In the genomic region with DNA sequence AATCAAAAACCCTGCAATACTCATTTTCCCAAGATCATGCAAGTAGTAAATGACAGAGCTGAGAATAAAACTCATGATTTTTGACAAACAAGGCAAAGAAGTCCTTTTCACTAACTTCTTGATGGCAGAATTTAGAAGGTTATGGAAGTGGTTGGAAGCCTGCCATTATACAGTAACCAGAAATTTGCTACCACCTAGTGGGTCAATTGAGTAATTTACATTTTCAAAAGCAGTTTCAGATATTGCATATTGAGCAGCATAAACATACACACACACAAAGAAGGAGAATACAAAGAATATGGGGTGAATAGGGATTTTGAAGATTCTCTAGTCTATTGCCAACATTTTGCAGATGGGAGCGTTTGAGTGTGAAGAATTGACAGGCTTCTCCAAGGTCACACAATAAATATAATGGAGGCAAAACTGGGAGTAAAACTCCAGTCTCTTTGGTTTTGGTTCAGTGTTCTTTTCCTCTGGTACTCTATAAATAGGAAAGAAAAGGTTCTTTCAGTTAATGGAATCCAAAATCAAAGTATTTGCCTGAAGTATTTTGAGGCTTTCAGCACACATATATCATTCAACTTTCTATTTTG, we compare ENCODE assay signal across 8 cellular contexts.
DNase-seq lines count a peak whose midpoint lies in the region; ATAC-seq and TF ChIP-seq lines count a peak whose summit lies in the region.

No MANE protein-coding gene starts in this region.

- no TSS peak for BruUV-seq in Panc1 (replicated peaks; lab: Mats Ljungman, UMichigan)

- H3K36me3 Mint-ChIP-seq in CD4-positive, alpha-beta T cell (ENCODE audit: low read depth), result no peaks in the 10 kb centered on the region
- no peaks in the 10 kb centered on the region for H3K36me3 Mint-ChIP-seq in activated T-cell treated with anti-CD3 and anti-CD28 coated beads, Interleukin-2, amount 50 U/mL, for 4 hours (ENCODE audit: insufficient read depth)

- H3K9me3 ChIP-seq in CD4-positive, alpha-beta T cell (ENCODE audit: control insufficient read depth, low read length), result no peaks in the 10 kb centered on the region
- H3K9me3 ChIP-seq in Panc1 (ENCODE audit: control insufficient read depth, insufficient read depth, low read depth, low read length), result no peaks in the 10 kb centered on the region

- no peak overlapping the region for H3K27ac ChIP-seq in CD4-positive, alpha-beta T cell (ENCODE audit: low read depth, low read length)
- no peak overlapping the region for H3K27ac ChIP-seq in Panc1 (ENCODE audit: low read length)

- H3K4me1 ChIP-seq in Panc1 (ENCODE audit: control insufficient read depth, insufficient read depth, low read length), result no peaks in the 10 kb centered on the region

- peak; percentile 63 for TF ChIP-seq CTCF in CD4-positive, alpha-beta T cell (IDR thresholded peaks at IDR 0.05)
- peak; percentile 36; the same call in 1 of the 2 replicates for TF ChIP-seq CTCF in Panc1 (IDR thresholded peaks at IDR 0.05)

- POLR2A ChIA-PET in CD4-positive, alpha-beta T cell (lab: Charles Lee), result no interaction called here
- POLR2A ChIA-PET in Panc1 (lab: Charles Lee), result no interaction called here

- H3K27me3 ChIP-seq in CD4-positive, alpha-beta T cell (ENCODE audit: control insufficient read depth, insufficient read depth, low read length), result no peaks in the 10 kb centered on the region
- H3K27me3 ChIP-seq in Panc1 (ENCODE audit: control insufficient read depth, insufficient read depth, low read length), result no peaks in the 10 kb centered on the region

- H3K4me3 ChIP-seq in Panc1 (ENCODE audit: low read depth in 2 of 2, low read length in 2 of 2), result no peak overlapping the region

- DNase-seq in CD4-positive, alpha-beta T cell, result no peak
- DNase-seq in HS-27A (ENCODE audit: low read depth) (peak; percentile 26), Panc1 (ENCODE audit: low read depth, low spot score) (peak; percentile 12), erythroblast (lab: John Stamatoyannopoulos, UW) (peak; percentile 21 to 46), pons (ENCODE audit: low spot score) (peak; percentile 59), NK-92 (lab: John Stamatoyannopoulos, UW; ENCODE audit: unreplicated experiment) (no peak)
- DNase-seq in activated T-cell treated with anti-CD3 and anti-CD28 coated beads, Interleukin-2, amount 50 U/mL, for 4 hours, result no peak

- intact Hi-C loops in CD4-positive, alpha-beta T cell (cut with DNase I, micrococcal nuclease), result loop anchor here (1.0 to 10.0 kb wide), 5 partner anchors 529 to 1112 kb away; no protein-coding TSS in a partner anchor
- intact Hi-C loops in Panc1 (cut with micrococcal nuclease; ENCODE audit: unreplicated experiment), result loop anchor here (2.0 to 5.0 kb wide), 3 partner anchors 441 to 529 kb away; no protein-coding TSS in a partner anchor

- TF ChIP-seq POLR2A in erythroblast (IDR thresholded peaks at IDR 0.05; ENCODE audit: low read length), result no peak

- no peaks in the 10 kb centered on the region for H3K9me3 Mint-ChIP-seq in CD4-positive, alpha-beta T cell
- no peaks in the 10 kb centered on the region for H3K9me3 Mint-ChIP-seq in activated T-cell treated with anti-CD3 and anti-CD28 coated beads, Interleukin-2, amount 50 U/mL, for 4 hours

- no peak for ATAC-seq in CD4-positive, alpha-beta T cell (ENCODE audit: poor library complexity)
- peak; percentile 63 for ATAC-seq in GM18909 (IDR thresholded peaks at IDR 0.05; ENCODE audit: poor library complexity, unreplicated experiment)
- no peak for ATAC-seq in Panc1
- ATAC-seq in activated T-cell treated with anti-CD3 and anti-CD28 coated beads, Interleukin-2, amount 50 U/mL, for 4 hours, result no peak

- H3K27ac Mint-ChIP-seq in CD4-positive, alpha-beta T cell, result no peak overlapping the region

- CTCF ChIA-PET in CD4-positive, alpha-beta T cell (lab: Charles Lee), result no interaction called here
- CTCF ChIA-PET in Panc1 (lab: Charles Lee), result no interaction called here

- in situ Hi-C loops in Panc1 (cut with HindIII; ENCODE audit: low pct_unique_long_range_greater_than_20kb, low sequenced_read_pairs), result no loop called here

- no peaks in the 10 kb centered on the region for H3K4me1 Mint-ChIP-seq in CD4-positive, alpha-beta T cell (ENCODE audit: low read depth)
- H3K4me1 Mint-ChIP-seq in activated T-cell treated with anti-CD3 and anti-CD28 coated beads, Interleukin-2, amount 50 U/mL, for 4 hours (ENCODE audit: low read depth), result no peaks in the 10 kb centered on the region

- H3K36me3 ChIP-seq in Panc1 (ENCODE audit: control insufficient read depth, insufficient read depth, low read length), result no peaks in the 10 kb centered on the region

- H3K27me3 Mint-ChIP-seq in CD4-positive, alpha-beta T cell, result no peaks in the 10 kb centered on the region
- no peaks in the 10 kb centered on the region for H3K27me3 Mint-ChIP-seq in activated T-cell treated with anti-CD3 and anti-CD28 coated beads, Interleukin-2, amount 50 U/mL, for 4 hours (ENCODE audit: low read depth)

- no peak overlapping the region for H3K4me3 Mint-ChIP-seq in CD4-positive, alpha-beta T cell
- H3K4me3 Mint-ChIP-seq in activated T-cell treated with anti-CD3 and anti-CD28 coated beads, Interleukin-2, amount 50 U/mL, for 4 hours, result no peak overlapping the region

Comparison
In these comparisons a context has a peak if more than half of its experiments do, and no peak if none do; other contexts are left out.
1. DNase-seq: peak in HS-27A (single experiment), Panc1 (single experiment), erythroblast (2 of 2) and pons (single experiment); none in CD4-positive, alpha-beta T cell (0 of 10), activated T-cell treated with anti-CD3 and anti-CD28 coated beads, Interleukin-2, amount 50 U/mL, for 4 hours (single experiment) and NK-92 (single experiment).